8 cellular contexts compared by ENCODE assay signal in genomic region chr4:118279328-118279727, GRCh38.
A peak's percentile ranks its signal among the peaks of the same experiment; 100 is the strongest.
DNase-seq lines count a peak whose midpoint lies in the region; ATAC-seq, FAIRE-seq and TF ChIP-seq lines count a peak whose summit lies in the region.

No MANE protein-coding gene starts in this region.

- H3K9me3 Mint-ChIP-seq in activated naive CD4-positive, alpha-beta T cell treated with anti-CD3 and anti-CD28 coated beads, Interleukin-2, amount 10 ng/mL, durations not matched to agents 7 days and 5 days: peaks cover 2% of the 10 kb centered on the region

- no peaks in the 10 kb centered on the region for H3K27me3 Mint-ChIP-seq in activated naive CD4-positive, alpha-beta T cell treated with anti-CD3 and anti-CD28 coated beads, Interleukin-2, amount 10 ng/mL, durations not matched to agents 7 days and 5 days

- H3K36me3 ChIP-seq in GM12878 (ENCODE audit: control insufficient read depth in 2 of 2, insufficient read depth in 2 of 2, low read length in 1 of 2) (peaks cover 0 to 5% of the 10 kb centered on the region in 2 experiments; a peak in 2 of 4 replicates), lower lobe of right lung (peaks cover 25% of the 10 kb centered on the region), upper lobe of left lung (peaks cover 0 to 14% (median 0%) of the 10 kb centered on the region in 4 donors)

- in situ Hi-C loops in GM12878 (cut with MboI): no loop called here

- TF ChIP-seq EP300 in GM12878 (IDR thresholded peaks at IDR 0.05; ENCODE audit: borderline replicate concordance in 1 of 2, control insufficient read depth in 1 of 2, low read depth in 2 of 2, low read length in 2 of 2): no peak
- TF ChIP-seq EP300 in upper lobe of left lung (IDR thresholded peaks at IDR 0.05): no peak

- peak overlapping the region; percentile 97 for H3K27ac Mint-ChIP-seq in activated naive CD4-positive, alpha-beta T cell treated with anti-CD3 and anti-CD28 coated beads, Interleukin-2, amount 10 ng/mL, durations not matched to agents 7 days and 5 days

- H3K36me3 Mint-ChIP-seq in activated naive CD4-positive, alpha-beta T cell treated with anti-CD3 and anti-CD28 coated beads, Interleukin-2, amount 10 ng/mL, durations not matched to agents 7 days and 5 days: peaks cover 41% of the 10 kb centered on the region

- BruUV-seq in GM12878 (replicated peaks; lab: Mats Ljungman, UMichigan): TSS peak; percentile 80

- peaks cover 11% of the 10 kb centered on the region; the same call in 1 of the 2 replicates for H3K4me1 ChIP-seq in GM12878 (ENCODE audit: control insufficient read depth, insufficient read depth, low read length)
- H3K4me1 ChIP-seq in lower lobe of right lung: peaks cover 43% of the 10 kb centered on the region
- peaks cover 20 to 35% (median 26%) of the 10 kb centered on the region in 4 donors for H3K4me1 ChIP-seq in upper lobe of left lung

- no peak for ATAC-seq in GM12878
- no peak for ATAC-seq in lower lobe of right lung
- no peak for ATAC-seq in upper lobe of left lung (ENCODE audit: low FRiP score in 2 of 2)
- no peak for ATAC-seq in GM21447 (IDR thresholded peaks at IDR 0.05; ENCODE audit: unreplicated experiment)

- H3K9me3 ChIP-seq in GM12878 (replicated peaks; ENCODE audit: control insufficient read depth, insufficient read depth, low read length) (no peaks in the 10 kb centered on the region), lower lobe of right lung (no peaks in the 10 kb centered on the region), upper lobe of left lung (no peaks in the 10 kb centered on the region)

- CTCF ChIA-PET in activated naive CD4-positive, alpha-beta T cell treated with anti-CD3 and anti-CD28 coated beads, Interleukin-2, amount 10 ng/mL, durations not matched to agents 7 days and 5 days (lab: Charles Lee): no interaction called here
- CTCF ChIA-PET in GM12878 (lab: Yijun Ruan, JAX): interaction anchor here (0.9 to 1.1 kb wide), 3 partner anchors 29 to 403 kb away, joined by 3 to 7 read pairs (median 3); partner anchors contain the start of gene PRSS12

- POLR2A ChIA-PET in GM12878 (lab: Charles Lee): interaction anchor here (0.5 kb wide), 1 partner anchor 643 kb away, joined by 3 read pairs; no protein-coding TSS in a partner anchor

- 2% methylated on average over 13 of the region's 13 CpGs for WGBS in GM12878 (ENCODE audit: insufficient coverage, insufficient replicate concordance, low lambda C conversion rate, missing lambda C conversion rate)
- 3 to 5% methylated on average over 13 of the region's 13 CpGs for WGBS in upper lobe of left lung, 2 donors

- TF ChIP-seq POLR2A in GM12878 (IDR thresholded peaks at IDR 0.05; ENCODE audit: low read depth, low read length): no peak
- TF ChIP-seq POLR2A in upper lobe of left lung (IDR thresholded peaks at IDR 0.05): no peak

- intact Hi-C loops in GM12878 (cut with micrococcal nuclease; ENCODE audit: unreplicated experiment) (loop anchor here (2.0 kb wide), 1 partner anchor 557 kb away; the partner anchor contains the start of gene SEC24D), lower lobe of right lung (cut with DNase I) (no loop called here)

- TF ChIP-seq CTCF in GM12878 (IDR thresholded peaks at IDR 0.05 in 2 of 3, conservative IDR thresholded peaks at IDR 0.05 in 1 of 3; ENCODE audit: control insufficient read depth in 2 of 3, extremely low read depth in 1 of 3, insufficient read depth in 1 of 3, low read depth in 3 of 3, low read length in 3 of 3) (no peak), lower lobe of right lung (IDR thresholded peaks at IDR 0.05) (no peak), upper lobe of left lung (IDR thresholded peaks at IDR 0.05) (no peak)

- RAD21 ChIA-PET in GM12878 (lab: Charles Lee; ENCODE audit: unreplicated experiment): interaction anchor here (0.9 kb wide), 1 partner anchor 551 kb away, joined by 3 read pairs; no protein-coding TSS in a partner anchor

- peak overlapping the region; percentile 80 for H3K27ac ChIP-seq in GM12878 (ENCODE audit: control insufficient read depth, insufficient read depth)
- peak overlapping the region; percentile 97 for H3K27ac ChIP-seq in lower lobe of right lung
- H3K27ac ChIP-seq in upper lobe of left lung: peak overlapping the region; percentile 91 to 93 (median 92)

- peak overlapping the region; percentile 86 for H3K4me3 Mint-ChIP-seq in activated naive CD4-positive, alpha-beta T cell treated with anti-CD3 and anti-CD28 coated beads, Interleukin-2, amount 10 ng/mL, durations not matched to agents 7 days and 5 days

- peak overlapping the region; percentile 90 for H3K9ac ChIP-seq in GM12878 (ENCODE audit: control insufficient read depth, insufficient read depth, low read length)

- H3K27me3 ChIP-seq in GM12878 (replicated peaks in 1 of 2; ENCODE audit: control insufficient read depth in 2 of 2, insufficient read depth in 2 of 2, low read length in 1 of 2) (no peaks in the 10 kb centered on the region), lower lobe of right lung (ENCODE audit: low read depth) (no peaks in the 10 kb centered on the region), upper lobe of left lung (no peaks in the 10 kb centered on the region)

- no peak for TF ChIP-seq RAD21 in GM12878 (IDR thresholded peaks at IDR 0.05; ENCODE audit: insufficient read depth, low read depth, low read length)

- no peak for FAIRE-seq in GM12878 (lab: Jason Lieb, UNC)

- H3K79me2 ChIP-seq in GM12878 (ENCODE audit: control insufficient read depth, insufficient read depth, low read length): peaks cover 27% of the 10 kb centered on the region

- H3K4me3 ChIP-seq in GM12878 (peak overlapping the region; percentile 82), lower lobe of right lung (peak overlapping the region; percentile 86), upper lobe of left lung (peak overlapping the region; percentile 52 to 80 (median 72))

- peak overlapping the region; percentile 45 for H2AFZ ChIP-seq in GM12878 (ENCODE audit: control insufficient read depth, low read depth, low read length)

- no peaks in the 10 kb centered on the region for H4K20me1 ChIP-seq in GM12878 (ENCODE audit: control insufficient read depth, insufficient read depth)

- peak overlapping the region; percentile 85 for H3K4me2 ChIP-seq in GM12878 (ENCODE audit: control insufficient read depth, insufficient read depth)

- no peak for DNase-seq in activated naive CD4-positive, alpha-beta T cell treated with anti-CD3 and anti-CD28 coated beads, Interleukin-2, amount 10 ng/mL, durations not matched to agents 7 days and 5 days
- DNase-seq in activated naive CD4-positive, alpha-beta T cell treated with Interleukin-2 at 50 U/mL for 16 hours: no peak
- DNase-seq in GM12878 (ENCODE audit: low read depth, low spot score) (no peak), lower lobe of right lung (no peak), upper lobe of left lung (no peak), GM19240 (ENCODE audit: insufficient read length, low spot score) (no peak), NCI-H2029 (lab: John Stamatoyannopoulos, UW) (no peak)

- H3K4me1 Mint-ChIP-seq in activated naive CD4-positive, alpha-beta T cell treated with anti-CD3 and anti-CD28 coated beads, Interleukin-2, amount 10 ng/mL, durations not matched to agents 7 days and 5 days: peaks cover 48% of the 10 kb centered on the region

- SMC1A ChIA-PET in GM12878 (lab: Charles Lee; ENCODE audit: uncharacterized antibody, unreplicated experiment): interaction anchor here (0.9 kb wide), 2 partner anchors 9 to 22 kb away, joined by 3 read pairs; no protein-coding TSS in a partner anchor

TF ChIP-seq in GM12878, 131 proteins besides CTCF, POLR2A, EP300 and RAD21:
- no peak for TF ChIP-seq POLR2AphosphoS5 (IDR thresholded peaks at IDR 0.05; ENCODE audit: low read length)
- TF ChIP-seq SREBF2 (IDR thresholded peaks at IDR 0.05; ENCODE audit: low read length): no peak
- no peak for TF ChIP-seq RBBP5 (conservative IDR thresholded peaks at IDR 0.05)
- TF ChIP-seq NFYA (IDR thresholded peaks at IDR 0.05; ENCODE audit: borderline replicate concordance, low read depth, low read length): no peak
- no peak for TF ChIP-seq ELK1 (IDR thresholded peaks at IDR 0.05; ENCODE audit: low read depth, low read length)
- TF ChIP-seq ZZZ3 (IDR thresholded peaks at IDR 0.05; ENCODE audit: control insufficient read depth, insufficient read length, low read depth): no peak
- no peak for TF ChIP-seq RB1 (IDR thresholded peaks at IDR 0.05; ENCODE audit: borderline replicate concordance)
- no peak for TF ChIP-seq ZSCAN29 (IDR thresholded peaks at IDR 0.05)
- TF ChIP-seq SREBF1 (IDR thresholded peaks at IDR 0.05; ENCODE audit: low read length): no peak
- no peak for TF ChIP-seq TBL1XR1 (IDR thresholded peaks at IDR 0.05; ENCODE audit: low read depth, low read length)
- TF ChIP-seq ZNF274 (IDR thresholded peaks at IDR 0.05; ENCODE audit: insufficient read depth, insufficient read length): no peak
